In genomic region chr5:160727296-160727997, GRCh38 we compare ENCODE assay signal across 19 cellular contexts.
"Had no signal": no experiment of that assay in that cellular context is flagged by ENCODE, and none has a peak within 500 bp of the region (broad histone marks: within the 10 kb centered on the region; RNA-seq: fewer than 3 reads in every experiment).

No MANE protein-coding gene starts in this region.

- H3K36me3 ChIP-seq: esophagus squamous epithelium, gastroesophageal sphincter, right atrium auricular region, stomach, thoracic aorta had no signal

- H3K9me3 Mint-ChIP-seq: dendritic cell treated with granulocyte-macrophage colony-stimulating factor and Interleukin-4, amounts not matched to agents 40 ng/mL and 50 ng/mL, for 4 days; effector memory CD8-positive, alpha-beta T cell; type B pancreatic cell had no signal

- H3K9me3 ChIP-seq: esophagus squamous epithelium, gastroesophageal sphincter, right atrium auricular region, stomach, thoracic aorta had no signal

- H3K4me3 ChIP-seq: esophagus squamous epithelium, gastroesophageal sphincter, right atrium auricular region, stomach, thoracic aorta had no signal

- H3K27me3 Mint-ChIP-seq: type B pancreatic cell had no signal

- H3K27me3 ChIP-seq: esophagus squamous epithelium, gastroesophageal sphincter, right atrium auricular region, stomach had no signal

- DNase-seq: effector memory CD8-positive, alpha-beta T cell; esophagus squamous epithelium; foreskin fibroblast; glutamatergic neuron; immature natural killer cell; kidney; natural killer cell; posterior cingulate gyrus; small intestine; stimulated activated CD4-positive, alpha-beta T cell treated with anti-CD3 and anti-CD28 coated beads, Interleukin-12 subunit alpha, Interleukin-12 subunit beta, amount 100 ng/mL, for 4 hours; stimulated activated naive CD4-positive, alpha-beta T cell; stomach; substantia nigra had no signal

- H3K4me3 Mint-ChIP-seq: dendritic cell treated with granulocyte-macrophage colony-stimulating factor and Interleukin-4, amounts not matched to agents 40 ng/mL and 50 ng/mL, for 4 days; effector memory CD8-positive, alpha-beta T cell; immature natural killer cell; natural killer cell; neural crest cell; type B pancreatic cell had no signal

- ATAC-seq: effector memory CD8-positive, alpha-beta T cell; gastroesophageal sphincter; natural killer cell had no signal

- H3K4me1 Mint-ChIP-seq: immature natural killer cell, natural killer cell had no signal

- H3K36me3 Mint-ChIP-seq: immature natural killer cell, natural killer cell, type B pancreatic cell had no signal

- H3K4me1 ChIP-seq: esophagus squamous epithelium, gastroesophageal sphincter, right atrium auricular region had no signal

- H3K27ac ChIP-seq: esophagus squamous epithelium, gastroesophageal sphincter, right atrium auricular region, stomach, thoracic aorta had no signal

- H3K27ac Mint-ChIP-seq: dendritic cell treated with granulocyte-macrophage colony-stimulating factor and Interleukin-4, amounts not matched to agents 40 ng/mL and 50 ng/mL, for 4 days; effector memory CD8-positive, alpha-beta T cell; immature natural killer cell; natural killer cell; type B pancreatic cell had no signal
